ENCODE assay signal across 26 cellular contexts in the genomic region with DNA sequence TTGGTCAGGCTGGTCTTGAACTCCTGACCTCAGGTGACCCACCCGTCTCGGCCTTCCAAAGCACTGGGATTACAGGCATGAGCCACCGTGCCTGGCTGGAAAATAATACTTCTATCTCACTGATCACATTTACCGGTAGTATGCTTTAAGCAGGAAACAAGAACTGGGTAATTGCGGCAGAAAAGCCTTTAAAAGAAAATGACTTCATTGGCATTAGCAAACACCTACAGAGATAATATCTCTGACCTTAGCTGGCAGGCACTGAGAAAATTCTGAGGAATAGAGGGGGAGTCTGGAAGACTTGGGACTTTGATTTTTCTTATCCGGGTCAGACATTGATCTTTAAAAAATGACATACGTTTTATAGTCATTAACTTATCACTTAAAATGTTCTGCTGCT.
"Had no signal": no experiment of that assay in that cellular context is flagged by ENCODE, and none has a peak within 500 bp of the region (broad histone marks: within the 10 kb centered on the region; RNA-seq: fewer than 3 reads in every experiment).

No MANE protein-coding gene starts in this region.

- H3K4me3 ChIP-seq: dorsolateral prefrontal cortex, esophagus muscularis mucosa, gastrocnemius medialis, heart right ventricle, left ventricle myocardium inferior, lower lobe of right lung, neural progenitor cell, ovary, thoracic aorta, transverse colon had no signal

- H3K36me3 Mint-ChIP-seq: memory B cell had no signal

- H3K4me3 Mint-ChIP-seq: memory B cell; natural killer cell treated with Interleukin-12 subunit alpha and Interleukin-12 subunit beta and Interleukin-15 and Interleukin-18, amount 100 ng/mL, for 72 hours; neural progenitor cell; stimulated activated naive B cell treated with anti-CD40 and anti-IgM and Interleukin-4, amounts not matched to agents 10 μg/mL and 1 μg/mL and 100 μg/mL, for 72 hours; stimulated activated naive CD8-positive, alpha-beta T cell treated with anti-CD3 and anti-CD28 coated beads, Interleukin-15, amount 100 ng/mL, for 72 hours had no signal

- H3K27me3 Mint-ChIP-seq: progenitor cell of endocrine pancreas; stimulated activated naive B cell treated with anti-CD40 and anti-IgM and Interleukin-4, amounts not matched to agents 10 μg/mL and 1 μg/mL and 100 μg/mL, for 72 hours; stimulated activated naive CD8-positive, alpha-beta T cell treated with anti-CD3 and anti-CD28 coated beads, Interleukin-15, amount 100 ng/mL, for 72 hours had no signal

- H3K4me1 Mint-ChIP-seq: memory B cell had no signal

- H3K27me3 ChIP-seq: dorsolateral prefrontal cortex, esophagus muscularis mucosa, gastrocnemius medialis, heart right ventricle, neural progenitor cell, ovary, transverse colon had no signal

- H3K27ac Mint-ChIP-seq: memory B cell; natural killer cell treated with Interleukin-12 subunit alpha and Interleukin-12 subunit beta and Interleukin-15 and Interleukin-18, amount 100 ng/mL, for 72 hours; neural progenitor cell; progenitor cell of endocrine pancreas; stimulated activated naive B cell treated with anti-CD40 and anti-IgM and Interleukin-4, amounts not matched to agents 10 μg/mL and 1 μg/mL and 100 μg/mL, for 72 hours; stimulated activated naive CD8-positive, alpha-beta T cell treated with anti-CD3 and anti-CD28 coated beads, Interleukin-15, amount 100 ng/mL, for 72 hours had no signal

- FAIRE-seq: keratinocyte had no signal

- H3K27ac ChIP-seq: dorsolateral prefrontal cortex, epithelial cell of prostate, esophagus muscularis mucosa, gastrocnemius medialis, heart right ventricle, left ventricle myocardium inferior, lower lobe of right lung, neural progenitor cell, ovary, thoracic aorta, transverse colon had no signal

- DNase-seq: cortex of kidney; dorsolateral prefrontal cortex; effector CD8-positive, alpha-beta T cell; gastrocnemius medialis; heart right ventricle; left cardiac atrium; left ventricle myocardium inferior; lower lobe of right lung; midbrain; nucleus accumbens; ovary; stimulated activated CD4-positive, alpha-beta T cell treated with anti-CD3 and anti-CD28 coated beads, Interleukin-2, amount 100 ng/mL, for 24 hours; stimulated activated CD4-positive, alpha-beta T cell treated with anti-CD3 and anti-CD28 coated beads, Interleukin-4, amount 100 ng/mL, for 4 hours; stimulated activated naive B cell treated with anti-CD40 and anti-IgM and Interleukin-4, amounts not matched to agents 10 μg/mL and 1 μg/mL and 100 μg/mL, for 72 hours; stimulated activated naive CD8-positive, alpha-beta T cell treated with anti-CD3 and anti-CD28 coated beads, Interleukin-15, amount 100 ng/mL, for 72 hours; substantia nigra; transverse colon had no signal

- H3K4me1 ChIP-seq: gastrocnemius medialis, left ventricle myocardium inferior, lower lobe of right lung, neural progenitor cell had no signal

- ATAC-seq: gastrocnemius medialis; heart right ventricle; left cardiac atrium; lower lobe of right lung; natural killer cell treated with Interleukin-12 subunit alpha and Interleukin-12 subunit beta and Interleukin-15 and Interleukin-18, amount 100 ng/mL, for 72 hours; sciatic nerve; stimulated activated naive B cell treated with anti-CD40 and anti-IgM and Interleukin-4, amounts not matched to agents 10 μg/mL and 1 μg/mL and 100 μg/mL, for 72 hours; stimulated activated naive CD8-positive, alpha-beta T cell treated with anti-CD3 and anti-CD28 coated beads, Interleukin-15, amount 100 ng/mL, for 72 hours had no signal

- H3K36me3 ChIP-seq: esophagus muscularis mucosa, gastrocnemius medialis, heart right ventricle, left ventricle myocardium inferior, lower lobe of right lung, neural progenitor cell, ovary, thoracic aorta, transverse colon had no signal

- H3K9me3 ChIP-seq: esophagus muscularis mucosa, gastrocnemius medialis, lower lobe of right lung, ovary, thoracic aorta had no signal

- H3K9me3 Mint-ChIP-seq: natural killer cell treated with Interleukin-12 subunit alpha and Interleukin-12 subunit beta and Interleukin-15 and Interleukin-18, amount 100 ng/mL, for 72 hours; stimulated activated naive CD8-positive, alpha-beta T cell treated with anti-CD3 and anti-CD28 coated beads, Interleukin-15, amount 100 ng/mL, for 72 hours had no signal
